1 cellular context compared by ENCODE assay signal in the genomic region with DNA sequence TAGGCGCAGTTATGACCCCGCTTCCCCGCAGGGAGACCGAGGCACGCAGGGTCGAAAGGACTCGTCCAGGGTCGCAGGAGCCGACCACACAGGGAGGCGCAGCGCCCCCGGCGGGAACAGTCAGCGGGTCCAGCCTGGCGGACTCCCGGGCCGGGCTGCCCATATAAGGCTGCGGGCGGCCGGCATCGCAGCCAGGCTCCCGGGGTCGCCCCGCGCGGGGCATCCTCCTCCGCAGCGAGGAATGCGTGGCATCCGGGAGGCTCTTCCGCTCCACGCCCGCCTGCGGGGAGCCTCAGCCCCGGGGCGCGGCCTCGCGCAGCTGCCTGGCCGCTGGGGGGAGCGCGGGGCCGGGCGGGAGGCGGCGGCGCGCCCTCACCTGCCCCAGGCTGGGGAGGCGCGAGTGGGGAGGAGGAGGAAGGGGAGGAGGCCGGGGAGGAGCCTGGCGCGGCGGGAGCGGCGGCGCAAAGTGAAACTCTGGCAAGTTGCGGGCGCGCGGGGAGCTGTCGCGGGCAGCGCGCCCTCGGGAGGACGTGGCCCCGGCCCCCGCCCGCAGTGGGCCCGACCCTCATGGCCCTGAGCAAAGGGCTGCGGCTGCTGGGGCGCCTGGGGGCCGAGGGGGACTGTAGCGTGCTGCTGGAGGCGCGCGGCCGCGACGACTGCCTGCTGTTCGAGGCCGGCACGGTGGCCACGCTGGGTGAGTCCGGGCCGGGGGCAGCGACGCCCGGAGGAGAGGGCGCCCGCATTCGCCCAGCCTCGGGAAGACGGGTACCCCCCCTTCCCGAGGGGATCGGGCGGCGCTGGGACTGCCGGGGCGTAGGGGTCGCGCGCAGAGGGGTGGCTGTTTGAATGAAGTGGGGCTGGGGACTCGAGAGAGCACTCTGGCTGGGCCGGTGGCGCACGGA.
TF ChIP-seq lines count a peak whose summit lies in the region.

TSS of gene SYNJ2 (plus strand) at position 469 of the 902 bp plus-strand sequence. CDS start at position 568, 99 bp downstream.

TF ChIP-seq in K562, 482 proteins besides CTCF, POLR2A, EP300 and RAD21 (continued from another document and continues in another):
- no peak for TF ChIP-seq PATZ1 (CRISPR knock-in tag; IDR thresholded peaks at IDR 0.05; ENCODE audit: borderline replicate concordance)
- TF ChIP-seq SMARCC2 (IDR thresholded peaks at IDR 0.05; ENCODE audit: low read depth), result 0 out of 2 replicates have a peak, but pooled peaks have one; percentile 37
- TF ChIP-seq ZZZ3 (IDR thresholded peaks at IDR 0.05), result no peak
- no peak for TF ChIP-seq MXD1 (CRISPR knock-in tag; IDR thresholded peaks at IDR 0.05; ENCODE audit: borderline replicate concordance, poor library complexity, severe bottlenecking)
- no peak for TF ChIP-seq NR2C1 (IDR thresholded peaks at IDR 0.05)
- TF ChIP-seq NR2C1 (tag; IDR thresholded peaks at IDR 0.05), result no peak
- no peak; the same call in 1 of the 2 replicates for TF ChIP-seq PML (IDR thresholded peaks at IDR 0.05; ENCODE audit: low read length)
- TF ChIP-seq NR0B1 (IDR thresholded peaks at IDR 0.05; ENCODE audit: partially characterized antibody), result no peak
- TF ChIP-seq SMAD4 (CRISPR knock-in tag; conservative IDR thresholded peaks at IDR 0.05), result peak; percentile 81
- 0 out of 2 replicates have a peak, but pooled peaks have one; percentile 13 for TF ChIP-seq KLF13 (tag; IDR thresholded peaks at IDR 0.05; ENCODE audit: borderline replicate concordance, low read depth)
- no peak for TF ChIP-seq ZNF561 (CRISPR knock-in tag; conservative IDR thresholded peaks at IDR 0.05)
- TF ChIP-seq MNT (conservative IDR thresholded peaks at IDR 0.05), result no peak
- no peak for TF ChIP-seq CEBPB (tag; IDR thresholded peaks at IDR 0.05)
- TF ChIP-seq, protein P1, sequence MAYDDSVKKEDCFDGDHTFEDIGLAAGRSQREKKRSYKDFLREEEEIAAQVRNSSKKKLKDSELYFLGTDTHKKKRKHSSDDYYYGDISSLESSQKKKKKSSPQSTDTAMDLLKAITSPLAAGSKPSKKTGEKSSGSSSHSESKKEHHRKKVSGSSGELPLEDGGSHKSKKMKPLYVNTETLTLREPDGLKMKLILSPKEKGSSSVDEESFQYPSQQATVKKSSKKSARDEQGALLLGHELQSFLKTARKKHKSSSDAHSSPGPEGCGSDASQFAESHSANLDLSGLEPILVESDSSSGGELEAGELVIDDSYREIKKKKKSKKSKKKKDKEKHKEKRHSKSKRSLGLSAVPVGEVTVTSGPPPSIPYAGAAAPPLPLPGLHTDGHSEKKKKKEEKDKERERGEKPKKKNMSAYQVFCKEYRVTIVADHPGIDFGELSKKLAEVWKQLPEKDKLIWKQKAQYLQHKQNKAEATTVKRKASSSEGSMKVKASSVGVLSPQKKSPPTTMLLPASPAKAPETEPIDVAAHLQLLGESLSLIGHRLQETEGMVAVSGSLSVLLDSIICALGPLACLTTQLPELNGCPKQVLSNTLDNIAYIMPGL (CRISPR knock-in tag; IDR thresholded peaks at IDR 0.05), result peak; percentile 91
- TF ChIP-seq, protein P2, sequence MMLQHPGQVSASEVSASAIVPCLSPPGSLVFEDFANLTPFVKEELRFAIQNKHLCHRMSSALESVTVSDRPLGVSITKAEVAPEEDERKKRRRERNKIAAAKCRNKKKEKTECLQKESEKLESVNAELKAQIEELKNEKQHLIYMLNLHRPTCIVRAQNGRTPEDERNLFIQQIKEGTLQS (IDR thresholded peaks at IDR 0.05), result no peak; the same call in 1 of the 2 replicates
- TF ChIP-seq, protein P2 (CRISPR knock-in tag; conservative IDR thresholded peaks at IDR 0.05), result no peak
- no peak for TF ChIP-seq CBX5 (IDR thresholded peaks at IDR 0.05; ENCODE audit: borderline replicate concordance, low read depth)
- TF ChIP-seq ZNF830 (CRISPR knock-in tag; IDR thresholded peaks at IDR 0.05), result 0 out of 2 replicates have a peak, but pooled peaks have one; percentile 66
- TF ChIP-seq, protein P3, sequence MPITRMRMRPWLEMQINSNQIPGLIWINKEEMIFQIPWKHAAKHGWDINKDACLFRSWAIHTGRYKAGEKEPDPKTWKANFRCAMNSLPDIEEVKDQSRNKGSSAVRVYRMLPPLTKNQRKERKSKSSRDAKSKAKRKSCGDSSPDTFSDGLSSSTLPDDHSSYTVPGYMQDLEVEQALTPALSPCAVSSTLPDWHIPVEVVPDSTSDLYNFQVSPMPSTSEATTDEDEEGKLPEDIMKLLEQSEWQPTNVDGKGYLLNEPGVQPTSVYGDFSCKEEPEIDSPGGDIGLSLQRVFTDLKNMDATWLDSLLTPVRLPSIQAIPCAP (CRISPR knock-in tag; IDR thresholded peaks at IDR 0.05; ENCODE audit: borderline replicate concordance), result no peak
- no peak for TF ChIP-seq SMARCA5 (IDR thresholded peaks at IDR 0.05)
- peak; percentile 43 to 72; a peak in 2 of 4 replicates for TF ChIP-seq UBTF (IDR thresholded peaks at IDR 0.05; ENCODE audit: borderline replicate concordance in 1 of 2, low read depth in 2 of 2, low read length in 2 of 2)
- TF ChIP-seq MED1 (CRISPR knock-in tag; IDR thresholded peaks at IDR 0.05; ENCODE audit: borderline replicate concordance), result 0 out of 2 replicates have a peak, but pooled peaks have one; percentile 37
- peak; percentile 71 for TF ChIP-seq MGA (IDR thresholded peaks at IDR 0.05)
